In genomic region chr11:66327171-66328035, GRCh38 we compare ENCODE assay signal across 7 cellular contexts. TPM values are rescaled to one million over a fixed set of nuclear protein-coding genes. Genes with fewer than 3 reads are reported as not detected.
A peak's percentile ranks its signal among the peaks of the same experiment; 100 is the strongest.
DNase-seq lines count a peak whose midpoint lies in the region; ATAC-seq, FAIRE-seq and TF ChIP-seq lines count a peak whose summit lies in the region.
"Had no signal": no experiment of that assay in that cellular context is flagged by ENCODE, and none has a peak within 500 bp of the region (broad histone marks: within the 10 kb centered on the region; RNA-seq: fewer than 3 reads in every experiment).

No MANE protein-coding gene starts in this region.

- POLR2A ChIA-PET in A549 (lab: Yijun Ruan, JAX), result interaction anchor here (1.3 kb wide), 1 partner anchor 15 kb away, joined by 11 read pairs; no protein-coding TSS in a partner anchor

- H3K4me1 ChIP-seq in A549 (peaks cover 37% of the 10 kb centered on the region), SJSA1 (replicated peaks) (peaks cover 91% of the 10 kb centered on the region), left ventricle myocardium inferior (peaks cover 42% of the 10 kb centered on the region)

- H3K9me3 ChIP-seq in A549, result no peaks in the 10 kb centered on the region
- H3K9me3 ChIP-seq in SJSA1 (replicated peaks), result no peaks in the 10 kb centered on the region
- no peaks in the 10 kb centered on the region for H3K9me3 ChIP-seq in left ventricle myocardium inferior (replicated peaks)

- TF ChIP-seq POLR2A in A549 (IDR thresholded peaks at IDR 0.05; ENCODE audit: low read length), result no peak

- H3K4me2 ChIP-seq in A549, result peak overlapping the region; percentile 50

- H3K4me3 ChIP-seq in A549 (no peak overlapping the region), SJSA1 (no peak overlapping the region), left ventricle myocardium inferior (peak overlapping the region; percentile 3)

- DNase-seq in A549 (ENCODE audit: low read depth in 1 of 2, low spot score in 1 of 2) (no peak), SJSA1 (ENCODE audit: low read depth in 1 of 2, low spot score in 2 of 2) (peak; percentile 95 to 99), left ventricle myocardium inferior (no peak), dedifferentiated amniotic fluid mesenchymal stem cell (ENCODE audit: extremely low spot score) (no peak)

- ATAC-seq in A549 (peak; percentile 17 to 58; a peak in 3 of 6 replicates), HG02610 (IDR thresholded peaks at IDR 0.05; ENCODE audit: unreplicated experiment) (no peak), GM18502 (IDR thresholded peaks at IDR 0.05; ENCODE audit: poor library complexity, unreplicated experiment) (no peak)

- no peak for TF ChIP-seq EP300 in A549 (IDR thresholded peaks at IDR 0.05)

- TF ChIP-seq CTCF in A549 (IDR thresholded peaks at IDR 0.05) (no peak), left ventricle myocardium inferior (IDR thresholded peaks at IDR 0.05; ENCODE audit: borderline replicate concordance) (no peak)

- peaks cover 18% of the 10 kb centered on the region for H3K36me3 ChIP-seq in SJSA1
- H3K36me3 ChIP-seq in left ventricle myocardium inferior, result peaks cover 2% of the 10 kb centered on the region

- WGBS in A549 (ENCODE audit: missing lambda C conversion rate), result 80% methylated on average over 10 of the region's 11 CpGs

- peak overlapping the region; percentile 48 to 88 for H3K27ac ChIP-seq in A549
- peak overlapping the region; percentile 94 for H3K27ac ChIP-seq in SJSA1
- peak overlapping the region; percentile 87 for H3K27ac ChIP-seq in left ventricle myocardium inferior (replicated peaks)

- FAIRE-seq in A549 (lab: Jason Lieb, UNC), result peak; percentile 23

- intact Hi-C loops in left ventricle myocardium inferior (cut with micrococcal nuclease), result no loop called here

- TF ChIP-seq RAD21 in A549 (conservative IDR thresholded peaks at IDR 0.05 in 1 of 2, IDR thresholded peaks at IDR 0.05 in 1 of 2), result no peak

- CTCF ChIA-PET in A549 (lab: Yijun Ruan, JAX), result interaction anchor here (0.6 to 2.2 kb wide), 12 partner anchors 9 to 61 kb away, joined by 3 to 37 read pairs (median 4); partner anchors contain the start of genes BRMS1, CD248 and RIN1

- H3K27me3 ChIP-seq in SJSA1 (replicated peaks), result no peaks in the 10 kb centered on the region
- H3K27me3 ChIP-seq in left ventricle myocardium inferior (ENCODE audit: low read depth), result no peaks in the 10 kb centered on the region

TF ChIP-seq in A549, 52 proteins besides CTCF, POLR2A, EP300 and RAD21:
- no peak for TF ChIP-seq NFE2L2 (conservative IDR thresholded peaks at IDR 0.05; ENCODE audit: low read length)
- no peak for TF ChIP-seq CHD2 (IDR thresholded peaks at IDR 0.05; ENCODE audit: low read length, partially characterized antibody)
- no peak for TF ChIP-seq FOSL2 (IDR thresholded peaks at IDR 0.05)
- 0 out of 2 replicates have a peak, but pooled peaks have one; percentile 4 for TF ChIP-seq FOSL2 (CRISPR knock-in tag; IDR thresholded peaks at IDR 0.05)
- TF ChIP-seq CHD4 (IDR thresholded peaks at IDR 0.05; ENCODE audit: borderline replicate concordance), result no peak
- no peak for TF ChIP-seq KDM1A (IDR thresholded peaks at IDR 0.05; ENCODE audit: low read depth)
- TF ChIP-seq HDAC2 (IDR thresholded peaks at IDR 0.05), result no peak
- TF ChIP-seq NR3C1 (IDR thresholded peaks at IDR 0.05), result no peak

RNA-seq across cellular contexts. Expression of gene RIN1, which starts 8.8 kb away (rescaled TPM):
- polyA plus RNA-seq in A549 (2011; rRNA removed), result 2.0 and 2.3 TPM in 2 replicates
- polyA plus RNA-seq in A549 (2012; cell fraction: cytosol; rRNA removed), result 5.5 and 9.0 TPM in 2 replicates
- polyA plus RNA-seq in A549 (2012; cell fraction: nucleus; rRNA removed), result 24.4 and 34.7 TPM in 2 replicates
- 9.3 to 10.6 TPM (median 9.7 TPM) in 3 replicates for polyA plus RNA-seq in A549 (2017; fragmentation: RNase III; extraction: RNeasy Plus Mini Kit Qiagen cat#74134 plus additional on column Dnase treatment)
- 1.6 and 2.3 TPM in 2 replicates for polyA minus RNA-seq in A549 (2011; rRNA and poly(A)+ RNA removed)
- 44.9 and 58.0 TPM in 2 replicates for total RNA-seq in SJSA1 (2014; rRNA removed; shearing (Covaris generic))
- total RNA-seq in left ventricle myocardium inferior, result 1.0 TPM

RNA-seq across cellular contexts. Expression of gene CD248, which starts 10.6 kb away (rescaled TPM):
- 0.03 TPM in 1 of 2 replicates, not detected in the other for polyA plus RNA-seq in A549 (2011; rRNA removed)
- polyA plus RNA-seq in A549 (2012; cell fraction: cytosol; rRNA removed), result 0.03 TPM in 1 of 2 replicates, not detected in the other
- polyA plus RNA-seq in A549 (2012; cell fraction: nucleus; rRNA removed), result not detected in 2 replicates
- polyA plus RNA-seq in A549 (2017; fragmentation: RNase III; extraction: RNeasy Plus Mini Kit Qiagen cat#74134 plus additional on column Dnase treatment), result not detected in 3 replicates
- polyA minus RNA-seq in A549 (2011; rRNA and poly(A)+ RNA removed), result 0.15 TPM in 1 of 2 replicates, not detected in the other
- 576 and 629 TPM in 2 replicates for total RNA-seq in SJSA1 (2014; rRNA removed; shearing (Covaris generic))
- 12.3 TPM for total RNA-seq in left ventricle myocardium inferior

RNA-seq across cellular contexts. Expression of gene BRMS1, which starts 17.5 kb away (rescaled TPM):
- polyA plus RNA-seq in A549 (2011; rRNA removed) (47.4 and 56.2 TPM in 2 replicates), A549 (2017; fragmentation: RNase III; extraction: RNeasy Plus Mini Kit Qiagen cat#74134 plus additional on column Dnase treatment) (87.5 to 90.8 TPM (median 89.9 TPM) in 3 replicates)
- polyA plus RNA-seq in A549 (2012; cell fraction: cytosol; rRNA removed), result 74.5 and 78.7 TPM in 2 replicates
- polyA plus RNA-seq in A549 (2012; cell fraction: nucleus; rRNA removed), result 87.4 and 91.7 TPM in 2 replicates
- 18.0 and 21.5 TPM in 2 replicates for polyA minus RNA-seq in A549 (2011; rRNA and poly(A)+ RNA removed)
- 170 and 189 TPM in 2 replicates for total RNA-seq in SJSA1 (2014; rRNA removed; shearing (Covaris generic))
- total RNA-seq in left ventricle myocardium inferior, result 14.7 TPM

RNA-seq across cellular contexts. Expression of gene B4GAT1, which starts 20.0 kb away (rescaled TPM):
- 11.0 and 12.2 TPM in 2 replicates for polyA plus RNA-seq in A549 (2011; rRNA removed)
- 7.8 and 11.8 TPM in 2 replicates for polyA plus RNA-seq in A549 (2012; cell fraction: cytosol; rRNA removed)
- polyA plus RNA-seq in A549 (2012; cell fraction: nucleus; rRNA removed), result 19.0 and 23.5 TPM in 2 replicates
- 15.3 to 18.7 TPM (median 18.0 TPM) in 3 replicates for polyA plus RNA-seq in A549 (2017; fragmentation: RNase III; extraction: RNeasy Plus Mini Kit Qiagen cat#74134 plus additional on column Dnase treatment)
- 3.4 and 3.7 TPM in 2 replicates for polyA minus RNA-seq in A549 (2011; rRNA and poly(A)+ RNA removed)
- total RNA-seq in SJSA1 (2014; rRNA removed; shearing (Covaris generic)), result 44.1 and 46.5 TPM in 2 replicates
- total RNA-seq in left ventricle myocardium inferior, result 52.9 TPM

RNA-seq across cellular contexts. Expression of gene TMEM151A, which starts 35.7 kb away (rescaled TPM):
- polyA plus RNA-seq in A549 (2011; rRNA removed) (0.44 and 0.62 TPM in 2 replicates), A549 (2017; fragmentation: RNase III; extraction: RNeasy Plus Mini Kit Qiagen cat#74134 plus additional on column Dnase treatment) (1.3 to 1.8 TPM (median 1.6 TPM) in 3 replicates)
- 0.91 and 1.8 TPM in 2 replicates for polyA plus RNA-seq in A549 (2012; cell fraction: cytosol; rRNA removed)
- 1.8 and 2.3 TPM in 2 replicates for polyA plus RNA-seq in A549 (2012; cell fraction: nucleus; rRNA removed)
- polyA minus RNA-seq in A549 (2011; rRNA and poly(A)+ RNA removed), result 0.79 and 0.92 TPM in 2 replicates
- 0.60 and 0.61 TPM in 2 replicates for total RNA-seq in SJSA1 (2014; rRNA removed; shearing (Covaris generic))
- total RNA-seq in left ventricle myocardium inferior, result not detected
- polyA plus RNA-seq: IgD-negative memory B cell had no signal

Comparison
In these comparisons a context has a peak if more than half of its experiments do, and no peak if none do; other contexts are left out.
1. ATAC-seq: peak in A549 (2 of 2); none in HG02610 (single experiment) and GM18502 (single experiment).
2. DNase-seq: peak in SJSA1 (2 of 2); none in A549 (0 of 2), left ventricle myocardium inferior (single experiment) and dedifferentiated amniotic fluid mesenchymal stem cell (single experiment).
3. RNA of gene RIN1, which starts 8.8 kb away (total RNA-seq): 44.9 to 58.0 TPM in SJSA1; 1.0 TPM in left ventricle myocardium inferior (single experiment); every median in the first group is over 10 times any median in the second.
4. RNA of gene CD248, which starts 10.6 kb away (total RNA-seq): 576 to 629 TPM in SJSA1; 12.3 TPM in left ventricle myocardium inferior (single experiment); every median in the first group is over 10 times any median in the second.
5. RNA of gene BRMS1, which starts 17.5 kb away (total RNA-seq): 170 to 189 TPM in SJSA1; 14.7 TPM in left ventricle myocardium inferior (single experiment); every median in the first group is over 10 times any median in the second.
6. Peak in every context shown above with its lines, with median percentiles within 50 percentile points of each other: H3K27ac ChIP-seq.